Comparison of ENCODE assay signal across 20 cellular contexts in the genomic region with DNA sequence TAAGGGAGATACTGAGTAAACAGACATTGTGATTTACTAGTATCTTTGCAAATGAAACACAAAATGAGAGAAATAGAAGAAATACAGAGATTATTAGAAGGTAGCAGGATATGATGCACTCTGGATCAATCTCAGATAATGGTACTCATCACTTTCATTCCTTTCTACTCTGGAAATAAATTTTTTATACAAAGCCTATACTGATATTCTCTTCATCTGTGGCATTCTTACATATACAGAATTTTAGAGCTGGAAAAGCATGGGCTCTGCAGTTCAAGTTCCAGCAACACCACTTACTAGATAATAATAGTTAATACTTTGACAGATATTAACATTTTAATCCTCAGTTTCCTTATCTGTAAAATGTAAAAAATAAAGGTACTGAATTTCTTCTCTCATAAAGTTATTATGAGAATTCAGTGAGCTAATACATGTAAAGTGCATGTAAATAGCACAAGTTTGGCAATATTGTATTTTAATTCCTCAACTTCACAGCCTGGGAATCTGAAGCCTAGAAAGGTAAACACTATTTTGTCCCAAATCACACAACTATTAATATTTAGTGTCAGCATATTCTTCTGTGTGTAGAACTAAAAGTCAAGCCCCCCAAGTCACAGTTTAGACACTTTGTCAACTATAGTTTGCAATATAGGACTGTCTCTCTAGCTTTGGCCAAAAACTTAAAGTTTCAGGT. TPM values are rescaled to one million over a fixed set of nuclear protein-coding genes. Genes with fewer than 3 reads are reported as not detected.
DNase-seq lines count a peak whose midpoint lies in the region; ATAC-seq, FAIRE-seq and TF ChIP-seq lines count a peak whose summit lies in the region.
"Had no signal": no experiment of that assay in that cellular context is flagged by ENCODE, and none has a peak within 500 bp of the region (broad histone marks: within the 10 kb centered on the region; RNA-seq: fewer than 3 reads in every experiment).

No MANE protein-coding gene starts in this region.

- CTCF ChIA-PET in A549 (lab: Yijun Ruan, JAX) = interaction anchor here (0.8 to 1.6 kb wide), 5 partner anchors 41 to 161 kb away, joined by 3 to 9 read pairs (median 3); no protein-coding TSS in a partner anchor

- H3K27ac Mint-ChIP-seq in immature natural killer cell = no peak overlapping the region
- H3K27ac Mint-ChIP-seq: IgD-negative memory B cell had no signal

- intact Hi-C loops in colonic mucosa (cut with DNase I) (loop anchor here (10.0 kb wide), 1 partner anchor 46 kb away; no protein-coding TSS in a partner anchor), posterior cingulate gyrus (cut with DNase I) (no loop called here), heart left ventricle (cut with DNase I) (loop anchor here in 6 of 10 donors (5.0 to 10.0 kb wide), 4 partner anchors 54 to 166 kb away; a partner anchor contains a TSS)

- no peaks in the 10 kb centered on the region for H3F3A ChIP-seq in Loucy (ENCODE audit: low read depth)

- H3K9me2 ChIP-seq in Loucy (replicated peaks; ENCODE audit: low read depth, low read length) = no peaks in the 10 kb centered on the region

- no peaks in the 10 kb centered on the region for H3K9me3 Mint-ChIP-seq in immature natural killer cell
- H3K9me3 Mint-ChIP-seq: IgD-negative memory B cell had no signal

- H3K27me3 Mint-ChIP-seq in immature natural killer cell (ENCODE audit: low read depth in 3 of 3) = peaks cover 0 to 3% (median 2%) of the 10 kb centered on the region in 3 donors
- H3K27me3 Mint-ChIP-seq: IgD-negative memory B cell had no signal

- ATAC-seq in A549 (no peak), heart left ventricle (no peak)

- H3K4me2 ChIP-seq in A549 = peak overlapping the region; percentile 79; the same call in 1 of the 3 replicates
- peak overlapping the region; percentile 78 for H3K4me2 ChIP-seq in Loucy (ENCODE audit: low read depth, low read length, poor library complexity, severe bottlenecking)

- peaks cover 7% of the 10 kb centered on the region for H4K20me1 ChIP-seq in Loucy (ENCODE audit: insufficient read depth, low read length, poor library complexity, severe bottlenecking)

- POLR2A ChIA-PET in A549 (lab: Yijun Ruan, JAX) = interaction anchor here (1.1 kb wide), 1 partner anchor 59 kb away, joined by 3 read pairs; a partner anchor contains a TSS

- no peaks in the 10 kb centered on the region for H3K9me3 ChIP-seq in A549
- no peaks in the 10 kb centered on the region for H3K9me3 ChIP-seq in Loucy (ENCODE audit: insufficient read depth, low read depth, low read length)
- H3K9me3 ChIP-seq in colonic mucosa = no peaks in the 10 kb centered on the region
- H3K9me3 ChIP-seq in mucosa of rectum (ENCODE audit: control insufficient read depth in 2 of 2, low read length in 2 of 2) = no peaks in the 10 kb centered on the region
- H3K9me3 ChIP-seq in heart left ventricle = no peaks in the 10 kb centered on the region
- H3K9me3 ChIP-seq: HAP-1 had no signal

- H2AFZ ChIP-seq in Loucy (ENCODE audit: low read length) = no peak overlapping the region

- H3K4me1 ChIP-seq in A549 (peaks cover 37% of the 10 kb centered on the region; the same call in 2 of the 3 replicates), Loucy (ENCODE audit: insufficient read depth, low read length, poor library complexity, severe bottlenecking) (peaks cover 75% of the 10 kb centered on the region), colonic mucosa (no peaks in the 10 kb centered on the region), mucosa of rectum (ENCODE audit: control insufficient read depth in 2 of 2, insufficient read depth in 2 of 2, low read length in 2 of 2) (peaks cover 6 to 25% of the 10 kb centered on the region in 2 donors), heart left ventricle (no peaks in the 10 kb centered on the region)
- H3K4me1 ChIP-seq: HAP-1 had no signal

- no peaks in the 10 kb centered on the region for H3K36me3 Mint-ChIP-seq in immature natural killer cell

- H3K4me3 ChIP-seq in A549 (no peak overlapping the region), Loucy (ENCODE audit: low read length, poor library complexity, severe bottlenecking) (peak overlapping the region; percentile 77), colonic mucosa (no peak overlapping the region), mucosa of rectum (ENCODE audit: low read length in 2 of 2) (peak overlapping the region; percentile 43 to 51), heart left ventricle (no peak overlapping the region)
- H3K4me3 ChIP-seq: HAP-1, SK-N-MC had no signal

- no peak for TF ChIP-seq RAD21 in A549 (conservative IDR thresholded peaks at IDR 0.05 in 1 of 2, IDR thresholded peaks at IDR 0.05 in 1 of 2)

- DNase-seq in A549 (ENCODE audit: low read depth in 1 of 2, low spot score in 1 of 2) = no peak
- no peak for DNase-seq in colonic mucosa
- no peak for DNase-seq in posterior cingulate gyrus
- no peak for DNase-seq in immature natural killer cell
- DNase-seq in heart left ventricle = no peak
- DNase-seq: DMS 273 treated with DMSO at 0.1 percent for 48 hours, DND-41, NCI-H1105, NCI-H2081 treated with DMSO at 0.1 percent for 48 hours, SHP77 had no signal

- no peak for TF ChIP-seq CTCF in A549 (IDR thresholded peaks at IDR 0.05)
- TF ChIP-seq CTCF in Loucy (conservative IDR thresholded peaks at IDR 0.05; ENCODE audit: low read length) = no peak
- TF ChIP-seq CTCF in colonic mucosa (IDR thresholded peaks at IDR 0.05) = no peak
- no peak for TF ChIP-seq CTCF in heart left ventricle (IDR thresholded peaks at IDR 0.05)

- no peak for TF ChIP-seq EP300 in A549 (IDR thresholded peaks at IDR 0.05)

- peaks cover 100% of the 10 kb centered on the region for H3K79me2 ChIP-seq in Loucy (ENCODE audit: insufficient read depth, low read length)

- no peak for FAIRE-seq in A549 (lab: Jason Lieb, UNC)
- FAIRE-seq: G401.6, HTR-8/SVneo had no signal

- TF ChIP-seq POLR2A in A549 (IDR thresholded peaks at IDR 0.05; ENCODE audit: low read length) (no peak), heart left ventricle (IDR thresholded peaks at IDR 0.05) (no peak)

- H3K9ac ChIP-seq in Loucy (ENCODE audit: low read depth, low read length, poor library complexity, severe bottlenecking) (peak overlapping the region; percentile 76), colonic mucosa (ENCODE audit: low read depth in 2 of 2, low read length in 2 of 2) (peak overlapping the region; percentile 15 to 68), mucosa of rectum (ENCODE audit: low read depth in 1 of 2, low read length in 2 of 2) (peak overlapping the region; percentile 29 to 59)

- no peak overlapping the region for H3K27ac ChIP-seq in A549
- H3K27ac ChIP-seq in colonic mucosa = peak overlapping the region; percentile 29
- H3K27ac ChIP-seq in mucosa of rectum (ENCODE audit: low read depth in 2 of 2, low read length in 2 of 2) = peak overlapping the region in 1 of 2 donors; percentile 13
- H3K27ac ChIP-seq in heart left ventricle = no peak overlapping the region
- H3K27ac ChIP-seq: C4-2B, SK-N-MC had no signal

- H3K36me3 ChIP-seq in Loucy (ENCODE audit: insufficient read depth, low read length) (no peaks in the 10 kb centered on the region), colonic mucosa (no peaks in the 10 kb centered on the region), mucosa of rectum (ENCODE audit: control insufficient read depth in 2 of 2, insufficient read depth in 2 of 2, low read length in 2 of 2) (peaks cover 0 to 3% of the 10 kb centered on the region in 2 donors), heart left ventricle (no peaks in the 10 kb centered on the region)
- H3K36me3 ChIP-seq: HAP-1 had no signal

- peaks cover 2 to 5% of the 10 kb centered on the region in 2 donors for H3K4me1 Mint-ChIP-seq in immature natural killer cell
- H3K4me1 Mint-ChIP-seq: IgD-negative memory B cell had no signal

- H3K4me3 Mint-ChIP-seq in immature natural killer cell = no peak overlapping the region
- H3K4me3 Mint-ChIP-seq: IgD-negative memory B cell had no signal

- H3K27me3 ChIP-seq in Loucy (ENCODE audit: insufficient read depth, low read length, poor library complexity, severe bottlenecking) = no peaks in the 10 kb centered on the region
- H3K27me3 ChIP-seq in colonic mucosa = no peaks in the 10 kb centered on the region
- no peaks in the 10 kb centered on the region for H3K27me3 ChIP-seq in mucosa of rectum (ENCODE audit: control insufficient read depth in 2 of 2, insufficient read depth in 2 of 2, low read length in 2 of 2)
- peaks cover 0 to 7% (median 0%) of the 10 kb centered on the region in 9 donors for H3K27me3 ChIP-seq in heart left ventricle

TF ChIP-seq in A549, 52 proteins besides CTCF, POLR2A, EP300 and RAD21:
- TF ChIP-seq MAFK (IDR thresholded peaks at IDR 0.05; ENCODE audit: partially characterized antibody) (peak; percentile 58), RCOR1 (IDR thresholded peaks at IDR 0.05; ENCODE audit: low read depth, low read length) (no peak), NR3C1 (IDR thresholded peaks at IDR 0.05) (no peak)
TF ChIP-seq in A549: peak in this region for 1.

RNA-seq across cellular contexts. Expression of a gene that starts 6.5 kb away (rescaled TPM):
- polyA plus RNA-seq in A549 (2011; rRNA removed) (6.3 and 6.6 TPM in 2 replicates), A549 (2017; fragmentation: RNase III; extraction: RNeasy Plus Mini Kit Qiagen cat#74134 plus additional on column Dnase treatment) (1.6 to 2.6 TPM (median 2.5 TPM) in 3 replicates), immature natural killer cell (1 to 10 TPM in 2 of 3 donors, under 1 TPM in 1; 0.58 to 2.1 (median 1.3) TPM), heart left ventricle (1 to 10 TPM; 1.9 to 2.7 TPM)
- polyA plus RNA-seq in A549 (2012; cell fraction: cytosol; rRNA removed) = 0.82 and 0.83 TPM in 2 replicates
- 1.3 and 2.3 TPM in 2 replicates for polyA plus RNA-seq in A549 (2012; cell fraction: nucleus; rRNA removed)
- polyA minus RNA-seq in A549 (2011; rRNA and poly(A)+ RNA removed) = 2.8 and 3.2 TPM in 2 replicates
- total RNA-seq in colonic mucosa (10 to 100 TPM; 38.5 to 51.2 TPM), heart left ventricle (1 to 10 TPM; 3.8 to 7.5 (median 5.1) TPM)
- total RNA-seq: LHCN-M2, NCI-H460 had no signal

RNA-seq across cellular contexts. Expression of a gene that starts 58.9 kb away (rescaled TPM):
- polyA plus RNA-seq in A549 (2011; rRNA removed) (241 and 260 TPM in 2 replicates), A549 (2017; fragmentation: RNase III; extraction: RNeasy Plus Mini Kit Qiagen cat#74134 plus additional on column Dnase treatment) (117 to 124 TPM (median 123 TPM) in 3 replicates), immature natural killer cell (100 to 1,000 TPM; 133 to 170 (median 136) TPM), heart left ventricle (10 to 100 TPM; 53.9 to 92.7 TPM)
- polyA plus RNA-seq in A549 (2012; cell fraction: cytosol; rRNA removed) = 112 and 123 TPM in 2 replicates
- 60.7 and 203 TPM in 2 replicates for polyA plus RNA-seq in A549 (2012; cell fraction: nucleus; rRNA removed)
- polyA minus RNA-seq in A549 (2011; rRNA and poly(A)+ RNA removed) = 81.6 and 112 TPM in 2 replicates
- total RNA-seq in colonic mucosa (10 to 100 TPM; 68.7 to 75.3 TPM), heart left ventricle (10 to 100 TPM; 44.1 to 69.9 (median 58.0) TPM)

Comparison
In these comparisons a context has a peak if more than half of its experiments do, and no peak if none do; other contexts are left out.
1. H3K4me3 ChIP-seq: peak in Loucy (single experiment) and mucosa of rectum (2 of 2); none in A549 (single experiment), colonic mucosa (single experiment) and heart left ventricle (0 of 12).
2. Peak in every context shown above with its lines, with median percentiles within 50 percentile points of each other: H3K9ac ChIP-seq.